Comparison of ENCODE assay signal across 8 cellular contexts in the genomic region with DNA sequence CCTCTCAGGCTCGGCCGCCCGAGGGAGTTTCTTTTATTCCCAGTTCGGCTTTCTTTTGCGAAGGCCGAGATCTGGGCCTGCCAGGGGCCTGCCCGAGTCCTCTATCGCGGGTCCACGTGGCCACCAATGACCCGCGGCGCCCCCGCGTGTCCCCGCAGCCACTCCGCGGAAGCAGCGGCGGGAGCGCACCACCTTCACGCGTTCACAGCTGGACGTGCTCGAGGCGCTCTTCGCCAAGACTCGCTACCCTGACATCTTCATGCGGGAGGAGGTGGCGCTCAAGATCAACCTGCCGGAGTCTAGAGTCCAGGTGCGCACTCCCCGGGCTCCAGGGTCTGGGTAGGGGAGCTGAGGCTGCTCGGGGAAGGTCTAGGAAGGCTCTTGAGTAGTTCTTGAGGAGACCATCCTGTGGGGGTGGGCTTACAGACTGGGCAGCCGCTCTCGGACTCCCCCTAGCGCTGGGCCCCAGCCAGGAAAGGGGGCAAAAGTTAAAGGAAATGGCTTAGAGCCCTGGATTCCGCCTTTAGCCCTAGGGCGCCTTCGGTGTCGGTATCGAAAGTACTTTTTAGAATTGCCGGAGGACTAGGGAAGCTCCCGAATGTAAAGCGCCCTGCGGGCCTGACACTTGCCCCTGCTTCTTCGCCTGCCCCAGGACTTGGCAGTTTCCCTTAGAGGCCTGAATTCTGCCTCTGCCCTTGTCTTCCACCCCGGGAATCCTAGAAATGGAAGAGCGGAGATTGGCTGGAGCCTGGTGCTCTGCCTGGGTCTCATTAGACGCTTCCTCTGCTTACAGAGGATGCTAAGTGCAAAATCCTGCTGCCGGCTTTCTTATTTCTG. TPM values are rescaled to one million over a fixed set of nuclear protein-coding genes. Genes with fewer than 3 reads are reported as not detected.
A peak's percentile ranks its signal among the peaks of the same experiment; 100 is the strongest.
DNase-seq lines count a peak whose midpoint lies in the region; ATAC-seq and TF ChIP-seq lines count a peak whose summit lies in the region.

No MANE protein-coding gene starts in this region.

- H3K27me3 ChIP-seq in CD8-positive, alpha-beta memory T cell (ENCODE audit: insufficient read depth, low read length, poor library complexity, severe bottlenecking), result peaks cover 58% of the 10 kb centered on the region
- H3K27me3 ChIP-seq in endodermal cell (ENCODE audit: control insufficient read depth, insufficient read depth, low read length, poor library complexity, severe bottlenecking), result peaks cover 97% of the 10 kb centered on the region
- H3K27me3 ChIP-seq in osteoblast (ENCODE audit: insufficient read depth, low read length), result peaks cover 77% of the 10 kb centered on the region

- POLR2A ChIA-PET in CD8-positive, alpha-beta memory T cell (lab: Charles Lee), result no interaction called here
- POLR2A ChIA-PET in OCI-LY7 (lab: Charles Lee), result no interaction called here

- peaks cover 60 to 86% (median 69%) of the 10 kb centered on the region in 3 donors for H3K4me1 Mint-ChIP-seq in CD8-positive, alpha-beta memory T cell
- H3K4me1 Mint-ChIP-seq in endodermal cell, result peaks cover 54% of the 10 kb centered on the region

- no TSS peak for BruUV-seq in OCI-LY7 (replicated peaks; lab: Mats Ljungman, UMichigan)

- H4K20me1 ChIP-seq in OCI-LY7 (ENCODE audit: insufficient read depth, low read length) (no peaks in the 10 kb centered on the region), osteoblast (ENCODE audit: insufficient read depth, low read length) (peaks cover 4% of the 10 kb centered on the region)

- peaks cover 0 to 3% (median 0%) of the 10 kb centered on the region in 3 donors for H3K36me3 Mint-ChIP-seq in CD8-positive, alpha-beta memory T cell
- peaks cover 44% of the 10 kb centered on the region for H3K36me3 Mint-ChIP-seq in endodermal cell (ENCODE audit: low read depth)

- H2AFZ ChIP-seq in OCI-LY7 (ENCODE audit: low read length), result no peak overlapping the region
- no peak overlapping the region for H2AFZ ChIP-seq in osteoblast (ENCODE audit: low read length)

- peak overlapping the region in 2 of 8 donors; percentile 43 to 50 for H3K27ac Mint-ChIP-seq in CD8-positive, alpha-beta memory T cell
- no peak overlapping the region for H3K27ac Mint-ChIP-seq in endodermal cell

- no peak for ATAC-seq in GM19463 (IDR thresholded peaks at IDR 0.05; ENCODE audit: unreplicated experiment)

- no peak overlapping the region; the same call in 1 of the 2 replicates for H3K4me2 ChIP-seq in OCI-LY7 (ENCODE audit: low read length)
- no peak overlapping the region for H3K4me2 ChIP-seq in osteoblast (ENCODE audit: insufficient read depth, low read length)

- H3K79me2 ChIP-seq in OCI-LY7 (ENCODE audit: insufficient read depth, low read depth, low read length), result no peaks in the 10 kb centered on the region
- no peaks in the 10 kb centered on the region for H3K79me2 ChIP-seq in osteoblast (ENCODE audit: insufficient read depth, low read length)

- CTCF ChIA-PET in CD8-positive, alpha-beta memory T cell (lab: Charles Lee), result no interaction called here
- CTCF ChIA-PET in OCI-LY7 (lab: Charles Lee; ENCODE audit: unreplicated experiment), result no interaction called here

- TF ChIP-seq CTCF in OCI-LY7 (conservative IDR thresholded peaks at IDR 0.05; ENCODE audit: low read length), result peak; percentile 72
- peak; percentile 89 for TF ChIP-seq CTCF in endodermal cell (conservative IDR thresholded peaks at IDR 0.05)
- peak; percentile 11 for TF ChIP-seq CTCF in osteoblast (IDR thresholded peaks at IDR 0.05; ENCODE audit: extremely low read depth, low read depth, low read length)

- WGBS in endodermal cell (ENCODE audit: insufficient coverage in 1 of 2, insufficient read length in 1 of 2), 2 experiments, result 10 to 12% methylated on average over 28 to 51 of the region's 51 CpGs

- no peaks in the 10 kb centered on the region for H3K9me3 ChIP-seq in CD8-positive, alpha-beta memory T cell (ENCODE audit: low read length)
- H3K9me3 ChIP-seq in OCI-LY7 (ENCODE audit: low read length) (no peaks in the 10 kb centered on the region), endodermal cell (ENCODE audit: control insufficient read depth, low read length) (peaks cover 5% of the 10 kb centered on the region), osteoblast (ENCODE audit: low read depth, low read length) (no peaks in the 10 kb centered on the region)

- no peak overlapping the region for H3K4me3 ChIP-seq in CD8-positive, alpha-beta memory T cell (ENCODE audit: low read length)
- H3K4me3 ChIP-seq in OCI-LY7 (ENCODE audit: low read depth, low read length, poor library complexity, severe bottlenecking) (no peak overlapping the region), endodermal cell (ENCODE audit: low read length) (no peak overlapping the region), osteoblast (ENCODE audit: insufficient read depth, low read length) (no peak overlapping the region)

- H3K27ac ChIP-seq in CD8-positive, alpha-beta memory T cell (ENCODE audit: low read depth, low read length), result no peak overlapping the region
- no peak overlapping the region for H3K27ac ChIP-seq in OCI-LY7 (ENCODE audit: low read depth, low read length, poor library complexity, severe bottlenecking)
- H3K27ac ChIP-seq in endodermal cell (ENCODE audit: low read depth, low read length), result no peak overlapping the region
- H3K27ac ChIP-seq in osteoblast (ENCODE audit: low read depth, low read length), result no peak overlapping the region

- no peaks in the 10 kb centered on the region for H3K36me3 ChIP-seq in CD8-positive, alpha-beta memory T cell (ENCODE audit: insufficient read depth, low read length)
- H3K36me3 ChIP-seq in OCI-LY7 (ENCODE audit: insufficient read depth, low read length) (no peaks in the 10 kb centered on the region), endodermal cell (ENCODE audit: control insufficient read depth, insufficient read depth, low read length) (no peaks in the 10 kb centered on the region), osteoblast (ENCODE audit: insufficient read depth, low read length) (no peaks in the 10 kb centered on the region)

- H3K9me3 Mint-ChIP-seq in CD8-positive, alpha-beta memory T cell, result peaks cover 0 to 13% (median 5%) of the 10 kb centered on the region in 5 donors
- peaks cover 3% of the 10 kb centered on the region for H3K9me3 Mint-ChIP-seq in endodermal cell

- H3K4me1 ChIP-seq in CD8-positive, alpha-beta memory T cell (ENCODE audit: insufficient read depth, low read length), result peaks cover 37% of the 10 kb centered on the region
- H3K4me1 ChIP-seq in OCI-LY7 (ENCODE audit: insufficient read depth, low read length, poor library complexity, severe bottlenecking) (peaks cover 5% of the 10 kb centered on the region), endodermal cell (ENCODE audit: control insufficient read depth, insufficient read depth, low read length) (peaks cover 3% of the 10 kb centered on the region), osteoblast (ENCODE audit: insufficient read depth, low read length) (peaks cover 13% of the 10 kb centered on the region)

- H3K9me2 ChIP-seq in OCI-LY7 (ENCODE audit: insufficient read depth, low read length), result no peaks in the 10 kb centered on the region

- no peak overlapping the region for H3K9ac ChIP-seq in endodermal cell (ENCODE audit: extremely low read depth, low read length, poor library complexity, severe bottlenecking)

- peak in 1 of 5 donors; percentile 39 for DNase-seq in CD8-positive, alpha-beta memory T cell
- DNase-seq in OCI-LY7 (ENCODE audit: low spot score), result peak; percentile 8
- peak; percentile 95 for DNase-seq in endodermal cell
- DNase-seq in osteoblast (ENCODE audit: insufficient read length, low spot score, missing footprints), result peak; percentile 89
- no peak for DNase-seq in DMS114 treated with DMSO at 0.1 percent for 48 hours (lab: John Stamatoyannopoulos, UW; ENCODE audit: unreplicated experiment)
- no peak for DNase-seq in GM19240 (ENCODE audit: insufficient read length, low spot score)
- DNase-seq in Ammon's horn (ENCODE audit: low spot score), result no peak

- peaks cover 77 to 86% of the 10 kb centered on the region in 2 donors for H3K27me3 Mint-ChIP-seq in CD8-positive, alpha-beta memory T cell
- H3K27me3 Mint-ChIP-seq in endodermal cell (ENCODE audit: insufficient read depth), result peaks cover 93% of the 10 kb centered on the region

- H3K4me3 Mint-ChIP-seq in CD8-positive, alpha-beta memory T cell, result peak overlapping the region; percentile 37 to 82 (median 70)
- H3K4me3 Mint-ChIP-seq in endodermal cell, result peak overlapping the region; percentile 78

- intact Hi-C loops in OCI-LY7 (cut with micrococcal nuclease; ENCODE audit: unreplicated experiment), result no loop called here

RNA-seq across cellular contexts. Expression of a gene that starts 3.5 kb away (rescaled TPM):
- not detected for total RNA-seq in CD8-positive, alpha-beta memory T cell
- polyA plus RNA-seq in CD8-positive, alpha-beta memory T cell, result not detected
- total RNA-seq in OCI-LY7 (2014; rRNA removed; shearing (Covaris generic)), result 1.0 and 1.3 TPM in 2 replicates
- total RNA-seq in OCI-LY7 (2022) (2.5 and 2.9 TPM in 2 replicates), endodermal cell (10 to 100 TPM; 11.7 to 19.0 TPM), osteoblast (not detected in 2 replicates)
- polyA plus RNA-seq in endodermal cell (2013, experiment 1 of 2), result 4.2 TPM
- 3.3 TPM for polyA plus RNA-seq in endodermal cell (2013, experiment 2 of 2)

Comparison
In these comparisons a context has a peak if more than half of its experiments do, and no peak if none do; other contexts are left out.
1. DNase-seq: peak in OCI-LY7 (single experiment), endodermal cell (single experiment) and osteoblast (single experiment); none in DMS114 treated with DMSO at 0.1 percent for 48 hours (single experiment), GM19240 (single experiment) and Ammon's horn (single experiment).
2. CTCF ChIP-seq: peak in every context shown above with its lines; median percentile 89 in endodermal cell; 72 in OCI-LY7; 11 in osteoblast.